In genomic region chr21:25566645-25567044, GRCh38 we compare ENCODE assay signal across 22 cellular contexts. TPM values are rescaled to one million over a fixed set of nuclear protein-coding genes. Genes with fewer than 3 reads are reported as not detected.
DNase-seq lines count a peak whose midpoint lies in the region; ATAC-seq, FAIRE-seq and TF ChIP-seq lines count a peak whose summit lies in the region.
"Had no signal": no experiment of that assay in that cellular context is flagged by ENCODE, and none has a peak within 500 bp of the region (broad histone marks: within the 10 kb centered on the region; RNA-seq: fewer than 3 reads in every experiment).

No MANE protein-coding gene starts in this region.

- H3K4me1 Mint-ChIP-seq in activated naive CD4-positive, alpha-beta T cell treated with anti-CD3 and anti-CD28 coated beads, Interleukin-2, amount 50 U/mL, for 24 hours = peaks cover 12% of the 10 kb centered on the region
- peaks cover 68% of the 10 kb centered on the region for H3K4me1 Mint-ChIP-seq in activated T-helper 1 cell treated with anti-CD3 and anti-CD28 coated beads, Interleukin-12 subunit alpha, Interleukin-12 subunit beta, Interleukin-2, Interleukin-4 antibody, amounts not matched to agents 30 ng/mL and 10 ng/mL and 1 ng/mL, durations not matched to agents 14 hours and 24 hours and 36 hours (ENCODE audit: low read depth)
- peaks cover 33% of the 10 kb centered on the region for H3K4me1 Mint-ChIP-seq in stimulated activated naive CD8-positive, alpha-beta T cell treated with anti-CD3 and anti-CD28 coated beads, Interleukin-15, amount 100 ng/mL, for 72 hours
- H3K4me1 Mint-ChIP-seq in osteocyte (ENCODE audit: unreplicated experiment) = peaks cover 22% of the 10 kb centered on the region

- intact Hi-C loops in activated T-helper 1 cell treated with anti-CD3 and anti-CD28 coated beads, Interleukin-12 subunit alpha, Interleukin-12 subunit beta, Interleukin-2, Interleukin-4 antibody, amounts not matched to agents 30 ng/mL and 10 ng/mL and 1 ng/mL, durations not matched to agents 14 hours and 24 hours and 36 hours (cut with micrococcal nuclease) = no loop called here

- peak overlapping the region; percentile 96 for H3K4me3 Mint-ChIP-seq in activated naive CD4-positive, alpha-beta T cell treated with anti-CD3 and anti-CD28 coated beads, Interleukin-2, amount 50 U/mL, for 24 hours
- H3K4me3 Mint-ChIP-seq in activated T-helper 1 cell treated with anti-CD3 and anti-CD28 coated beads, Interleukin-12 subunit alpha, Interleukin-12 subunit beta, Interleukin-2, Interleukin-4 antibody, amounts not matched to agents 30 ng/mL and 10 ng/mL and 1 ng/mL, durations not matched to agents 14 hours and 24 hours and 36 hours = peak overlapping the region; percentile 98
- H3K4me3 Mint-ChIP-seq in stimulated activated naive CD8-positive, alpha-beta T cell treated with anti-CD3 and anti-CD28 coated beads, Interleukin-15, amount 100 ng/mL, for 72 hours = peak overlapping the region; percentile 84 to 85
- no peak overlapping the region for H3K4me3 Mint-ChIP-seq in osteocyte (ENCODE audit: unreplicated experiment)
- H3K4me3 Mint-ChIP-seq: CD8-positive, alpha-beta T cell had no signal

- no peaks in the 10 kb centered on the region for H3K9me3 Mint-ChIP-seq in activated naive CD4-positive, alpha-beta T cell treated with anti-CD3 and anti-CD28 coated beads, Interleukin-2, amount 50 U/mL, for 24 hours
- no peaks in the 10 kb centered on the region for H3K9me3 Mint-ChIP-seq in activated T-helper 1 cell treated with anti-CD3 and anti-CD28 coated beads, Interleukin-12 subunit alpha, Interleukin-12 subunit beta, Interleukin-2, Interleukin-4 antibody, amounts not matched to agents 30 ng/mL and 10 ng/mL and 1 ng/mL, durations not matched to agents 14 hours and 24 hours and 36 hours
- no peaks in the 10 kb centered on the region for H3K9me3 Mint-ChIP-seq in stimulated activated naive CD8-positive, alpha-beta T cell treated with anti-CD3 and anti-CD28 coated beads, Interleukin-15, amount 100 ng/mL, for 72 hours
- no peaks in the 10 kb centered on the region for H3K9me3 Mint-ChIP-seq in osteocyte (ENCODE audit: unreplicated experiment)
- H3K9me3 Mint-ChIP-seq: CD8-positive, alpha-beta T cell; naive thymus-derived CD4-positive, alpha-beta T cell had no signal

- TF ChIP-seq CTCF in osteocyte (IDR thresholded peaks at IDR 0.05) = no peak

- FAIRE-seq in GM12891 (lab: Jason Lieb, UNC) = peak; percentile 48
- FAIRE-seq: colon, pancreas had no signal

- TF ChIP-seq POLR2A in GM12891 (IDR thresholded peaks at IDR 0.05; ENCODE audit: low read depth, low read length) = peak; percentile 74; the same call in 1 of the 2 replicates

- ATAC-seq in stimulated activated naive CD8-positive, alpha-beta T cell treated with anti-CD3 and anti-CD28 coated beads, Interleukin-15, amount 100 ng/mL, for 72 hours = no peak
- ATAC-seq: CD8-positive, alpha-beta T cell; left colon; naive thymus-derived CD4-positive, alpha-beta T cell; pancreas; PC-3; right lobe of liver had no signal

- DNase-seq in activated naive CD4-positive, alpha-beta T cell treated with Interleukin-2 at 50 U/mL for 16 hours = no peak
- no peak for DNase-seq in GM12891 (ENCODE audit: insufficient read length, low spot score)
- DNase-seq in activated T-helper 1 cell treated with anti-CD3 and anti-CD28 coated beads, Interleukin-12 subunit alpha, Interleukin-12 subunit beta, Interleukin-2, Interleukin-4 antibody, amounts not matched to agents 30 ng/mL and 10 ng/mL and 1 ng/mL, durations not matched to agents 14 hours and 24 hours and 36 hours (ENCODE audit: low spot score) = no peak
- no peak for DNase-seq in stimulated activated naive CD8-positive, alpha-beta T cell treated with anti-CD3 and anti-CD28 coated beads, Interleukin-15, amount 100 ng/mL, for 72 hours
- no peak for DNase-seq in foreskin melanocyte
- no peak for DNase-seq in osteocyte (ENCODE audit: extremely low spot score, unreplicated experiment)
- DNase-seq: activated CD8-positive, alpha-beta memory T cell treated with anti-CD3 and anti-CD28 coated beads, Interleukin-2, amount 50 U/mL, for 48 hours; brain microvascular endothelial cell; CD8-positive, alpha-beta T cell; DMS53; head of caudate nucleus; Karpas-422; left colon; naive thymus-derived CD4-positive, alpha-beta T cell; NCI-H2029; NCI-H345; pancreas; PC-3; right lobe of liver; SIG-M5 had no signal

- H3K36me3 Mint-ChIP-seq in activated naive CD4-positive, alpha-beta T cell treated with anti-CD3 and anti-CD28 coated beads, Interleukin-2, amount 50 U/mL, for 24 hours = peaks cover 80% of the 10 kb centered on the region
- peaks cover 87% of the 10 kb centered on the region for H3K36me3 Mint-ChIP-seq in activated T-helper 1 cell treated with anti-CD3 and anti-CD28 coated beads, Interleukin-12 subunit alpha, Interleukin-12 subunit beta, Interleukin-2, Interleukin-4 antibody, amounts not matched to agents 30 ng/mL and 10 ng/mL and 1 ng/mL, durations not matched to agents 14 hours and 24 hours and 36 hours (ENCODE audit: low read depth)
- H3K36me3 Mint-ChIP-seq in osteocyte (ENCODE audit: unreplicated experiment) = no peaks in the 10 kb centered on the region

- H3K27me3 Mint-ChIP-seq in activated naive CD4-positive, alpha-beta T cell treated with anti-CD3 and anti-CD28 coated beads, Interleukin-2, amount 50 U/mL, for 24 hours = no peaks in the 10 kb centered on the region
- H3K27me3 Mint-ChIP-seq in activated T-helper 1 cell treated with anti-CD3 and anti-CD28 coated beads, Interleukin-12 subunit alpha, Interleukin-12 subunit beta, Interleukin-2, Interleukin-4 antibody, amounts not matched to agents 30 ng/mL and 10 ng/mL and 1 ng/mL, durations not matched to agents 14 hours and 24 hours and 36 hours (ENCODE audit: insufficient read depth) = no peaks in the 10 kb centered on the region
- H3K27me3 Mint-ChIP-seq in stimulated activated naive CD8-positive, alpha-beta T cell treated with anti-CD3 and anti-CD28 coated beads, Interleukin-15, amount 100 ng/mL, for 72 hours = no peaks in the 10 kb centered on the region
- no peaks in the 10 kb centered on the region for H3K27me3 Mint-ChIP-seq in osteocyte (ENCODE audit: unreplicated experiment)
- H3K27me3 Mint-ChIP-seq: naive thymus-derived CD4-positive, alpha-beta T cell had no signal

- peak overlapping the region; percentile 99 for H3K27ac Mint-ChIP-seq in activated naive CD4-positive, alpha-beta T cell treated with anti-CD3 and anti-CD28 coated beads, Interleukin-2, amount 50 U/mL, for 24 hours
- peak overlapping the region; percentile 98 for H3K27ac Mint-ChIP-seq in activated T-helper 1 cell treated with anti-CD3 and anti-CD28 coated beads, Interleukin-12 subunit alpha, Interleukin-12 subunit beta, Interleukin-2, Interleukin-4 antibody, amounts not matched to agents 30 ng/mL and 10 ng/mL and 1 ng/mL, durations not matched to agents 14 hours and 24 hours and 36 hours
- H3K27ac Mint-ChIP-seq in stimulated activated naive CD8-positive, alpha-beta T cell treated with anti-CD3 and anti-CD28 coated beads, Interleukin-15, amount 100 ng/mL, for 72 hours = peak overlapping the region; percentile 7 to 74
- H3K27ac Mint-ChIP-seq in osteocyte (ENCODE audit: unreplicated experiment) = no peak overlapping the region

TF ChIP-seq in GM12891, 5 proteins besides CTCF, POLR2A, EP300 and RAD21:
- TF ChIP-seq POU2F2 (IDR thresholded peaks at IDR 0.05; ENCODE audit: low read depth, low read length) (peak; percentile 46), PAX5 (IDR thresholded peaks at IDR 0.05; ENCODE audit: insufficient read depth, low read length, severe bottlenecking) (no peak), TAF1 (IDR thresholded peaks at IDR 0.05; ENCODE audit: low read depth, low read length) (peak; percentile 38; the same call in 1 of the 2 replicates), POLR2AphosphoS5 (IDR thresholded peaks at IDR 0.05; ENCODE audit: low read depth, low read length) (peak; percentile 91), SPI1 (IDR thresholded peaks at IDR 0.05; ENCODE audit: low read depth, low read length) (no peak)

RNA-seq across cellular contexts. Expression of gene MRPL39, which starts 40.6 kb away (rescaled TPM):
- polyA plus RNA-seq in GM12891 (2012; ENCODE audit: low read depth, missing spikeins) = 56.0 TPM
- total RNA-seq in activated T-helper 1 cell treated with anti-CD3 and anti-CD28 coated beads, Interleukin-12 subunit alpha, Interleukin-12 subunit beta, Interleukin-2, Interleukin-4 antibody, amounts not matched to agents 30 ng/mL and 10 ng/mL and 1 ng/mL, durations not matched to agents 14 hours and 24 hours and 36 hours = 48.6 and 55.8 TPM in 2 replicates
- total RNA-seq in osteocyte = 20.0 and 24.3 TPM in 2 replicates
